In genomic region chr14:106228541-106229158, GRCh38 we compare ENCODE assay signal across 19 cellular contexts.
DNase-seq lines count a peak whose midpoint lies in the region; ATAC-seq and TF ChIP-seq lines count a peak whose summit lies in the region.
"Had no signal": no experiment of that assay in that cellular context is flagged by ENCODE, and none has a peak within 500 bp of the region (broad histone marks: within the 10 kb centered on the region; RNA-seq: fewer than 3 reads in every experiment).

No MANE protein-coding gene starts in this region.

- H3K9me3 Mint-ChIP-seq in activated CD4-positive, alpha-beta memory T cell treated with anti-CD3 and anti-CD28 coated beads for 36 hours, result no peaks in the 10 kb centered on the region
- no peaks in the 10 kb centered on the region for H3K9me3 Mint-ChIP-seq in activated naive CD8-positive, alpha-beta T cell (ENCODE audit: low read depth)
- H3K9me3 Mint-ChIP-seq: CD14-positive monocyte; stimulated activated naive B cell treated with anti-CD40 and anti-IgM and Interleukin-4, amounts not matched to agents 10 μg/mL and 1 μg/mL and 100 μg/mL, for 72 hours had no signal

- no peaks in the 10 kb centered on the region for H3K36me3 Mint-ChIP-seq in activated CD4-positive, alpha-beta memory T cell treated with anti-CD3 and anti-CD28 coated beads for 36 hours
- H3K36me3 Mint-ChIP-seq in activated naive CD8-positive, alpha-beta T cell, result no peaks in the 10 kb centered on the region
- H3K36me3 Mint-ChIP-seq: CD14-positive monocyte; stimulated activated naive B cell treated with anti-CD40 and anti-IgM and Interleukin-4, amounts not matched to agents 10 μg/mL and 1 μg/mL and 100 μg/mL, for 72 hours had no signal

- no peaks in the 10 kb centered on the region for H3K36me3 ChIP-seq in right lobe of liver

- no peak for ATAC-seq in right lobe of liver
- ATAC-seq in HG03025 (IDR thresholded peaks at IDR 0.05; ENCODE audit: low FRiP score, unreplicated experiment), result no peak
- ATAC-seq: A549; stimulated activated naive B cell treated with anti-CD40 and anti-IgM and Interleukin-4, amounts not matched to agents 10 μg/mL and 1 μg/mL and 100 μg/mL, for 72 hours had no signal

- DNase-seq in activated gamma-delta T cell treated with Interleukin-2 at 50 U/mL for 16 hours (peak; percentile 47), activated gamma-delta T cell (lab: John Stamatoyannopoulos, UW) (no peak), right lobe of liver (no peak), iPS-NIHi11 (ENCODE audit: low spot score) (no peak)
- peak; percentile 53 for DNase-seq in activated CD4-positive, alpha-beta memory T cell treated with anti-CD3 and anti-CD28 coated beads for 36 hours
- DNase-seq in stimulated activated CD4-positive, alpha-beta T cell treated with anti-CD3 and anti-CD28 coated beads, TNF-alpha, amount 100 ng/mL, for 4 hours (ENCODE audit: low read depth in 3 of 3), result peak in 2 of 3 experiments; percentile 17 to 23
- DNase-seq: EL; glutamatergic neuron; mammary epithelial cell; NCI-H1694; NCI-H226; nephron progenitor cell; Right ventricle myocardium superior; stimulated activated naive B cell treated with anti-CD40 and anti-IgM and Interleukin-4, amounts not matched to agents 10 μg/mL and 1 μg/mL and 100 μg/mL, for 72 hours; T1000 had no signal

- no peaks in the 10 kb centered on the region for H3K27me3 Mint-ChIP-seq in activated CD4-positive, alpha-beta memory T cell treated with anti-CD3 and anti-CD28 coated beads for 36 hours
- H3K27me3 Mint-ChIP-seq in activated naive CD8-positive, alpha-beta T cell, result no peaks in the 10 kb centered on the region
- H3K27me3 Mint-ChIP-seq: stimulated activated naive B cell treated with anti-CD40 and anti-IgM and Interleukin-4, amounts not matched to agents 10 μg/mL and 1 μg/mL and 100 μg/mL, for 72 hours had no signal

- H3K27ac Mint-ChIP-seq in activated CD4-positive, alpha-beta memory T cell treated with anti-CD3 and anti-CD28 coated beads for 36 hours, result peak overlapping the region; percentile 72
- H3K27ac Mint-ChIP-seq in activated naive CD8-positive, alpha-beta T cell, result peak overlapping the region; percentile 93
- H3K27ac Mint-ChIP-seq: CD14-positive monocyte; nephron progenitor cell; stimulated activated naive B cell treated with anti-CD40 and anti-IgM and Interleukin-4, amounts not matched to agents 10 μg/mL and 1 μg/mL and 100 μg/mL, for 72 hours had no signal

- POLR2A ChIA-PET in activated CD4-positive, alpha-beta memory T cell treated with anti-CD3 and anti-CD28 coated beads for 36 hours (lab: Charles Lee), result interaction anchor here (1.0 kb wide), 1 partner anchor 36 kb away, joined by 3 read pairs; no protein-coding TSS in a partner anchor

- H3K27ac ChIP-seq in right lobe of liver, result no peak overlapping the region
- H3K27ac ChIP-seq: A549 had no signal

- no peak for TF ChIP-seq POLR2A in right lobe of liver (IDR thresholded peaks at IDR 0.05)

- H3K4me3 Mint-ChIP-seq in activated CD4-positive, alpha-beta memory T cell treated with anti-CD3 and anti-CD28 coated beads for 36 hours, result peak overlapping the region; percentile 58
- peak overlapping the region; percentile 80 for H3K4me3 Mint-ChIP-seq in activated naive CD8-positive, alpha-beta T cell
- H3K4me3 Mint-ChIP-seq: CD14-positive monocyte; nephron progenitor cell; stimulated activated naive B cell treated with anti-CD40 and anti-IgM and Interleukin-4, amounts not matched to agents 10 μg/mL and 1 μg/mL and 100 μg/mL, for 72 hours had no signal

- TF ChIP-seq CTCF in right lobe of liver (IDR thresholded peaks at IDR 0.05), result no peak

- CTCF ChIA-PET in activated CD4-positive, alpha-beta memory T cell treated with anti-CD3 and anti-CD28 coated beads for 36 hours (lab: Charles Lee), result interaction anchor here (0.9 to 3.3 kb wide), 9 partner anchors 8 to 189 kb away, joined by 3 to 25 read pairs (median 5); no protein-coding TSS in a partner anchor

- WGBS in right lobe of liver (ENCODE audit: insufficient coverage, low coverage, low lambda C conversion rate, missing lambda C conversion rate), result 49% methylated on average over 3 of the region's 6 CpGs

- intact Hi-C loops in activated CD4-positive, alpha-beta memory T cell treated with anti-CD3 and anti-CD28 coated beads for 36 hours (cut with micrococcal nuclease), result no loop called here
- intact Hi-C loops in right lobe of liver (cut with DNase I), result no loop called here

- H3K9me3 ChIP-seq in right lobe of liver, result no peaks in the 10 kb centered on the region
- H3K9me3 ChIP-seq: A549 had no signal

- H3K4me1 Mint-ChIP-seq in activated CD4-positive, alpha-beta memory T cell treated with anti-CD3 and anti-CD28 coated beads for 36 hours (ENCODE audit: low read depth), result peaks cover 45% of the 10 kb centered on the region
- peaks cover 65% of the 10 kb centered on the region for H3K4me1 Mint-ChIP-seq in activated naive CD8-positive, alpha-beta T cell (ENCODE audit: low read depth)
- H3K4me1 Mint-ChIP-seq: nephron progenitor cell had no signal

- H3K4me3 ChIP-seq in right lobe of liver, result no peak overlapping the region
- H3K4me3 ChIP-seq: A549 had no signal

- no peaks in the 10 kb centered on the region for H3K27me3 ChIP-seq in right lobe of liver

- no peaks in the 10 kb centered on the region for H3K4me1 ChIP-seq in right lobe of liver
- H3K4me1 ChIP-seq: A549 had no signal

Comparison
In these comparisons a context has a peak if more than half of its experiments do, and no peak if none do; other contexts are left out.
1. DNase-seq: peak in activated gamma-delta T cell treated with Interleukin-2 at 50 U/mL for 16 hours (single experiment), activated CD4-positive, alpha-beta memory T cell treated with anti-CD3 and anti-CD28 coated beads for 36 hours (single experiment) and stimulated activated CD4-positive, alpha-beta T cell treated with anti-CD3 and anti-CD28 coated beads, TNF-alpha, amount 100 ng/mL, for 4 hours (2 of 3); none in activated gamma-delta T cell (single experiment), right lobe of liver (0 of 3) and iPS-NIHi11 (single experiment).